Comparison of ENCODE assay signal across 9 cellular contexts in the genomic region with DNA sequence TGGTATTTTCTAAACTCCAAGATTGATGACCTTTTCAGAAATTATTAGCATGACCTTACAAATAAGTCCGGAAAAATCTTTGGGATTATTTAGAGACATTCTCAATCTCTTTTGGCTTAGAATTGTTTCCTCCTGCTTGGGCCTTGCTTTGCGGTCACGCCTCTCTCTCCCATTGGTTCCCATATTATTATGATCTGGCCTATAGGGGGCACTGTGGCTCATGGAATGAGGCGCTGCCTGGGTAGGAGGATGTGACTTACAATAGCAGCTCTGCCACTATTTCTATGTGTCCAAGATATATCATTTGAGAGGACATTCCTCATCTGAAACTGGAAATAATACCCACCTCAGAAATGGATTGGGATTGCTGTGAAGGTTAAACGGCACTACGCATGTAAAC.
A peak's percentile ranks its signal among the peaks of the same experiment; 100 is the strongest.
DNase-seq lines count a peak whose midpoint lies in the region; ATAC-seq and TF ChIP-seq lines count a peak whose summit lies in the region.
"Had no signal": no experiment of that assay in that cellular context is flagged by ENCODE, and none has a peak within 500 bp of the region (broad histone marks: within the 10 kb centered on the region; RNA-seq: fewer than 3 reads in every experiment).

No MANE protein-coding gene starts in this region.

- H3K4me3 ChIP-seq in upper lobe of right lung (no peak overlapping the region), vagina (no peak overlapping the region)
- H3K4me3 ChIP-seq in naive thymus-derived CD4-positive, alpha-beta T cell (ENCODE audit: low read length), result no peak overlapping the region

- no peak overlapping the region for H3K27ac Mint-ChIP-seq in HFFc6
- H3K27ac Mint-ChIP-seq in naive thymus-derived CD4-positive, alpha-beta T cell, result no peak overlapping the region

- no peaks in the 10 kb centered on the region for H3K9me3 Mint-ChIP-seq in HFFc6
- no peaks in the 10 kb centered on the region for H3K9me3 Mint-ChIP-seq in naive thymus-derived CD4-positive, alpha-beta T cell

- no peak overlapping the region for H3K4me3 Mint-ChIP-seq in HFFc6
- H3K4me3 Mint-ChIP-seq in naive thymus-derived CD4-positive, alpha-beta T cell, result no peak overlapping the region

- peaks cover 22% of the 10 kb centered on the region for H3K4me1 Mint-ChIP-seq in HFFc6 (ENCODE audit: low read depth)
- peaks cover 0 to 2% (median 0%) of the 10 kb centered on the region in 7 donors for H3K4me1 Mint-ChIP-seq in naive thymus-derived CD4-positive, alpha-beta T cell

- H3K27me3 ChIP-seq in upper lobe of right lung, result peaks cover 10% of the 10 kb centered on the region
- no peaks in the 10 kb centered on the region for H3K27me3 ChIP-seq in naive thymus-derived CD4-positive, alpha-beta T cell (ENCODE audit: control insufficient read depth in 2 of 2, insufficient read depth in 2 of 2, low read length in 2 of 2)
- no peaks in the 10 kb centered on the region for H3K27me3 ChIP-seq in vagina

- H3K36me3 ChIP-seq in upper lobe of right lung, result no peaks in the 10 kb centered on the region
- H3K36me3 ChIP-seq in naive thymus-derived CD4-positive, alpha-beta T cell (ENCODE audit: control insufficient read depth in 2 of 3, insufficient read depth in 3 of 3, low read length in 3 of 3), result no peaks in the 10 kb centered on the region
- no peaks in the 10 kb centered on the region for H3K36me3 ChIP-seq in vagina
- H3K36me3 ChIP-seq: neutrophil had no signal

- peak; percentile 79 for TF ChIP-seq CTCF in HFFc6 (IDR thresholded peaks at IDR 0.05)
- TF ChIP-seq CTCF in upper lobe of right lung (IDR thresholded peaks at IDR 0.05), result peak; percentile 17
- TF ChIP-seq CTCF in vagina (IDR thresholded peaks at IDR 0.05), result no peak

- TF ChIP-seq POLR2A in vagina (IDR thresholded peaks at IDR 0.05), result no peak

- POLR2A ChIA-PET in naive thymus-derived CD4-positive, alpha-beta T cell (lab: Charles Lee), result no interaction called here

- intact Hi-C loops in upper lobe of right lung (cut with DNase I), result no loop called here
- intact Hi-C loops in naive thymus-derived CD4-positive, alpha-beta T cell (cut with micrococcal nuclease), result loop anchor here in 1 of 2 donors (10.0 kb wide), 1 partner anchor 1218 kb away; no protein-coding TSS in a partner anchor
- intact Hi-C loops in vagina (cut with DNase I), result loop anchor here (10.0 kb wide), 1 partner anchor 538 kb away; no protein-coding TSS in a partner anchor

- no peaks in the 10 kb centered on the region for H3K36me3 Mint-ChIP-seq in HFFc6 (ENCODE audit: low read depth)
- no peaks in the 10 kb centered on the region for H3K36me3 Mint-ChIP-seq in naive thymus-derived CD4-positive, alpha-beta T cell

- CTCF ChIA-PET in naive thymus-derived CD4-positive, alpha-beta T cell (lab: Charles Lee), result interaction anchor here (1.2 kb wide), 1 partner anchor 421 kb away, joined by 5 read pairs; no protein-coding TSS in a partner anchor

- H3K27me3 Mint-ChIP-seq in HFFc6 (ENCODE audit: insufficient read depth), result peaks cover 11% of the 10 kb centered on the region
- peaks cover 0 to 22% (median 0%) of the 10 kb centered on the region in 5 donors for H3K27me3 Mint-ChIP-seq in naive thymus-derived CD4-positive, alpha-beta T cell

- no peak overlapping the region for H3K27ac ChIP-seq in upper lobe of right lung
- no peak overlapping the region for H3K27ac ChIP-seq in naive thymus-derived CD4-positive, alpha-beta T cell (ENCODE audit: low read depth, low read length)
- no peak overlapping the region for H3K27ac ChIP-seq in vagina
- H3K27ac ChIP-seq: neutrophil had no signal

- H3K4me1 ChIP-seq in upper lobe of right lung, result no peaks in the 10 kb centered on the region
- no peaks in the 10 kb centered on the region for H3K4me1 ChIP-seq in naive thymus-derived CD4-positive, alpha-beta T cell (ENCODE audit: control insufficient read depth in 2 of 2, insufficient read depth in 2 of 2, low read length in 2 of 2)
- no peaks in the 10 kb centered on the region for H3K4me1 ChIP-seq in vagina

- DNase-seq in NCI-H2227 (lab: John Stamatoyannopoulos, UW; ENCODE audit: unreplicated experiment) (peak; percentile 11), NCI-H2227 treated with DMSO at 0.1 percent for 48 hours (lab: John Stamatoyannopoulos, UW) (no peak), HFFc6 (peak; percentile 37), NOMO-1 (lab: John Stamatoyannopoulos, UW; ENCODE audit: unreplicated experiment in 2 of 2) (peak; percentile 29 to 32), fibroblast of peridontal ligament (ENCODE audit: extremely low read depth) (peak; percentile 14), upper lobe of right lung (no peak), vagina (ENCODE audit: extremely low spot score in 2 of 2) (no peak)
- no peak for DNase-seq in naive thymus-derived CD4-positive, alpha-beta T cell

- ATAC-seq in upper lobe of right lung, result peak; percentile 69
- ATAC-seq in naive thymus-derived CD4-positive, alpha-beta T cell, result no peak

- H3K9me3 ChIP-seq in upper lobe of right lung (no peaks in the 10 kb centered on the region), vagina (no peaks in the 10 kb centered on the region)
- H3K9me3 ChIP-seq in naive thymus-derived CD4-positive, alpha-beta T cell (ENCODE audit: control insufficient read depth in 2 of 3, low read length in 3 of 3), result no peaks in the 10 kb centered on the region
- H3K9me3 ChIP-seq: neutrophil had no signal

Comparison
In these comparisons a context has a peak if more than half of its experiments do, and no peak if none do; other contexts are left out.
1. DNase-seq: peak in NCI-H2227 (single experiment), HFFc6 (single experiment), NOMO-1 (2 of 2) and fibroblast of peridontal ligament (single experiment); none in NCI-H2227 treated with DMSO at 0.1 percent for 48 hours (single experiment), upper lobe of right lung (single experiment), naive thymus-derived CD4-positive, alpha-beta T cell (0 of 9) and vagina (0 of 2).
2. CTCF ChIP-seq: peak in HFFc6 (single experiment) and upper lobe of right lung (single experiment); none in vagina (0 of 3).